Comparison of ENCODE assay signal across 10 cellular contexts in the genomic region with DNA sequence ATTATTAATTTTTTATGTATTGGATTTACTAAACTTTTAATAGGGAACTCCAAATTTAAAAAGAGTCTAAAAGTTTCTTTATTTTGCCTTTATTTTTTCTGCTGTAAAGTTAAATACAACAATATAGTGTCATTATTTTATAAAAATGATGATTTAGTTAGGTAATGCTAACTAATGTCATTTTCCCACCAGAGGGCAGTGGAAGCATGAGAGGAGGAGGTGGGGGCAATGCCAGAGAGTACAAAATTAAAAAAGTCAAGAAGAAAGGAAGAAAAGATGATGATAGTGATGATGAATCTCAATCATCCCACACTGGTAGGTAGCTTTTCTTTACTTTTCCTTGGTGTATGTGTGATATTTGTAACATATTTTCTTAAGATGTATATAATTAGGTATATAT. TPM values are rescaled to one million over a fixed set of nuclear protein-coding genes. Genes with fewer than 3 reads are reported as not detected.
DNase-seq lines count a peak whose midpoint lies in the region; ATAC-seq and TF ChIP-seq lines count a peak whose summit lies in the region.
"Had no signal": no experiment of that assay in that cellular context is flagged by ENCODE, and none has a peak within 500 bp of the region (broad histone marks: within the 10 kb centered on the region; RNA-seq: fewer than 3 reads in every experiment).

No MANE protein-coding gene starts in this region.

- H3K4me1 Mint-ChIP-seq in HFFc6 (ENCODE audit: low read depth) = no peaks in the 10 kb centered on the region
- no peaks in the 10 kb centered on the region for H3K4me1 Mint-ChIP-seq in stimulated activated naive B cell treated with anti-CD40 and anti-IgM and Interleukin-4, amounts not matched to agents 10 μg/mL and 1 μg/mL and 100 μg/mL, for 72 hours

- peaks cover 23% of the 10 kb centered on the region for H3K36me3 Mint-ChIP-seq in HFFc6 (ENCODE audit: low read depth)
- H3K36me3 Mint-ChIP-seq in stimulated activated naive B cell treated with anti-CD40 and anti-IgM and Interleukin-4, amounts not matched to agents 10 μg/mL and 1 μg/mL and 100 μg/mL, for 72 hours = peaks cover 36 to 45% of the 10 kb centered on the region in 2 donors

- peaks cover 23% of the 10 kb centered on the region for H3K36me3 ChIP-seq in PC-9 (ENCODE audit: low read depth)
- peaks cover 75% of the 10 kb centered on the region for H3K36me3 ChIP-seq in lower lobe of right lung

- no peak overlapping the region for H3K27ac ChIP-seq in PC-9
- H3K27ac ChIP-seq in lower lobe of right lung = no peak overlapping the region
- no peak overlapping the region for H3K27ac ChIP-seq in substantia nigra (ENCODE audit: low read depth, low read length, poor library complexity, severe bottlenecking)

- no peak overlapping the region for H3K4me2 ChIP-seq in PC-9

- H3K4me1 ChIP-seq in PC-9 (replicated peaks; ENCODE audit: insufficient read depth) = no peaks in the 10 kb centered on the region
- H3K4me1 ChIP-seq in lower lobe of right lung = no peaks in the 10 kb centered on the region
- H3K4me1 ChIP-seq: HAP-1 had no signal

- peak; percentile 32 for TF ChIP-seq CTCF in GM10266 (IDR thresholded peaks at IDR 0.05; ENCODE audit: control insufficient read depth, insufficient read depth, low read depth, missing control alignments)
- peak; percentile 69 for TF ChIP-seq CTCF in HFFc6 (IDR thresholded peaks at IDR 0.05)
- peak; percentile 60 for TF ChIP-seq CTCF in PC-9 (conservative IDR thresholded peaks at IDR 0.05)
- peak; percentile 34 for TF ChIP-seq CTCF in lower lobe of right lung (IDR thresholded peaks at IDR 0.05)

- H3K27me3 ChIP-seq in PC-9 (ENCODE audit: insufficient read depth, low read depth) (no peaks in the 10 kb centered on the region), lower lobe of right lung (ENCODE audit: low read depth) (no peaks in the 10 kb centered on the region)

- DNase-seq in GM10266 (ENCODE audit: extremely low spot score) (no peak), HFFc6 (peak; percentile 5), PC-9 (no peak), lower lobe of right lung (no peak), substantia nigra (lab: John Stamatoyannopoulos, UW) (no peak), GM19238 (ENCODE audit: insufficient read length, low spot score) (no peak), SKM-1 (lab: John Stamatoyannopoulos, UW; ENCODE audit: unreplicated experiment) (no peak)
- no peak for DNase-seq in stimulated activated naive B cell treated with anti-CD40 and anti-IgM and Interleukin-4, amounts not matched to agents 10 μg/mL and 1 μg/mL and 100 μg/mL, for 72 hours

- intact Hi-C loops in PC-9 (cut with micrococcal nuclease; ENCODE audit: unreplicated experiment) (loop anchor here (5.0 kb wide), 1 partner anchor 510 kb away; no protein-coding TSS in a partner anchor), lower lobe of right lung (cut with DNase I) (no loop called here)

- no peak for ATAC-seq in lower lobe of right lung
- no peak for ATAC-seq in stimulated activated naive B cell treated with anti-CD40 and anti-IgM and Interleukin-4, amounts not matched to agents 10 μg/mL and 1 μg/mL and 100 μg/mL, for 72 hours (replicated peaks)

- H3K27ac Mint-ChIP-seq in HFFc6 = no peak overlapping the region
- no peak overlapping the region for H3K27ac Mint-ChIP-seq in stimulated activated naive B cell treated with anti-CD40 and anti-IgM and Interleukin-4, amounts not matched to agents 10 μg/mL and 1 μg/mL and 100 μg/mL, for 72 hours

- no peak overlapping the region for H3K4me3 Mint-ChIP-seq in HFFc6
- no peak overlapping the region for H3K4me3 Mint-ChIP-seq in stimulated activated naive B cell treated with anti-CD40 and anti-IgM and Interleukin-4, amounts not matched to agents 10 μg/mL and 1 μg/mL and 100 μg/mL, for 72 hours
- H3K4me3 Mint-ChIP-seq: T-cell had no signal

- H3K9me3 Mint-ChIP-seq in HFFc6 = no peaks in the 10 kb centered on the region
- H3K9me3 Mint-ChIP-seq in stimulated activated naive B cell treated with anti-CD40 and anti-IgM and Interleukin-4, amounts not matched to agents 10 μg/mL and 1 μg/mL and 100 μg/mL, for 72 hours = no peaks in the 10 kb centered on the region
- H3K9me3 Mint-ChIP-seq: T-cell had no signal

- no peak overlapping the region for H2AFZ ChIP-seq in PC-9

- POLR2A ChIA-PET in PC-9 (lab: Charles Lee; ENCODE audit: unreplicated experiment) = no interaction called here

- no peaks in the 10 kb centered on the region for H3K79me2 ChIP-seq in PC-9 (ENCODE audit: low read depth)

- BruUV-seq in PC-9 (replicated peaks; lab: Mats Ljungman, UMichigan) = no TSS peak

- H3K9me3 ChIP-seq in PC-9 (ENCODE audit: insufficient read depth, low read depth) (no peaks in the 10 kb centered on the region; the same call in 1 of the 2 replicates), lower lobe of right lung (no peaks in the 10 kb centered on the region)
- H3K9me3 ChIP-seq: HAP-1 had no signal

- H3K4me3 ChIP-seq in PC-9 (no peak overlapping the region), lower lobe of right lung (no peak overlapping the region)
- H3K4me3 ChIP-seq: HAP-1 had no signal

- H3K9me2 ChIP-seq in PC-9 (ENCODE audit: insufficient read depth) = no peaks in the 10 kb centered on the region

- H3K27me3 Mint-ChIP-seq in HFFc6 (ENCODE audit: insufficient read depth) = no peaks in the 10 kb centered on the region
- no peaks in the 10 kb centered on the region for H3K27me3 Mint-ChIP-seq in stimulated activated naive B cell treated with anti-CD40 and anti-IgM and Interleukin-4, amounts not matched to agents 10 μg/mL and 1 μg/mL and 100 μg/mL, for 72 hours
- H3K27me3 Mint-ChIP-seq: T-cell had no signal

- no peaks in the 10 kb centered on the region for H3F3A ChIP-seq in PC-9 (ENCODE audit: insufficient read depth, low read depth)

- CTCF ChIA-PET in PC-9 (lab: Charles Lee) = no interaction called here

- no peaks in the 10 kb centered on the region for H4K20me1 ChIP-seq in PC-9 (ENCODE audit: insufficient read depth)

RNA-seq across cellular contexts. Expression of gene FHL5, which starts 20.2 kb away (rescaled TPM):
- not detected for total RNA-seq in HFFc6 (2021; fragmentation: NEBNext Ultra II Directional; extraction: Animal tissue kit (Norgen Biotek cat#: 25700))
- total RNA-seq in PC-9 (2021) = not detected in 2 replicates
- 23.7 TPM for total RNA-seq in lower lobe of right lung
- total RNA-seq: T-cell had no signal

RNA-seq across cellular contexts. Expression of gene UFL1, which starts 21.1 kb away (rescaled TPM):
- 10 to 100 TPM; 21.6 to 26.4 (median 24.5) TPM for total RNA-seq in HFFc6 (2021; fragmentation: NEBNext Ultra II Directional; extraction: Animal tissue kit (Norgen Biotek cat#: 25700))
- total RNA-seq in PC-9 (2021) = 19.3 and 25.3 TPM in 2 replicates
- 20.7 TPM for total RNA-seq in lower lobe of right lung

Comparison
In these comparisons a context has a peak if more than half of its experiments do, and no peak if none do; other contexts are left out.
1. RNA of gene FHL5, which starts 20.2 kb away (total RNA-seq): 23.7 TPM in lower lobe of right lung (single experiment); not detected in PC-9 and not detected in HFFc6; every median in the first group is over 10 times any median in the second.
2. Peak in every context shown above with its lines, with median percentiles within 50 percentile points of each other: CTCF ChIP-seq.